In genomic region chr12:91778938-91779400, GRCh38 we compare ENCODE assay signal across 8 cellular contexts.
DNase-seq lines count a peak whose midpoint lies in the region; ATAC-seq and TF ChIP-seq lines count a peak whose summit lies in the region.

No MANE protein-coding gene starts in this region.

- CTCF ChIA-PET in IMR-90 (lab: Yijun Ruan, JAX) = interaction anchor here (0.6 to 1.6 kb wide), 4 partner anchors 11 to 204 kb away, joined by 3 to 5 read pairs (median 4); no protein-coding TSS in a partner anchor

- no peak for DNase-seq in DND-41
- peak; percentile 88 for DNase-seq in IMR-90
- DNase-seq in activated CD4-positive, alpha-beta T cell treated with anti-CD3 and anti-CD28 coated beads, Interleukin-2, amount 50 U/mL, for 48 hours = peak; percentile 25 to 40
- peak; percentile 2 to 21 for DNase-seq in erythroblast (lab: John Stamatoyannopoulos, UW)
- DNase-seq in H7 = no peak
- DNase-seq in SKM-1 (lab: John Stamatoyannopoulos, UW; ENCODE audit: unreplicated experiment) = no peak

- H3K4me1 ChIP-seq in DND-41 (ENCODE audit: insufficient read depth, low read length) (peaks cover 15% of the 10 kb centered on the region), IMR-90 (ENCODE audit: control insufficient read depth, insufficient read depth, low read length) (peaks cover 4% of the 10 kb centered on the region), rectal smooth muscle tissue (ENCODE audit: control insufficient read depth, insufficient read depth, low read length) (peaks cover 3% of the 10 kb centered on the region)

- H2AK9ac ChIP-seq in IMR-90 (replicated peaks; ENCODE audit: low read depth, low read length, poor library complexity) = no peak overlapping the region

- no peak overlapping the region for H3K56ac ChIP-seq in IMR-90 (ENCODE audit: extremely low read depth, insufficient read depth, low read length)

- H3K4me2 ChIP-seq in DND-41 (ENCODE audit: insufficient read depth, low read length) (no peak overlapping the region), IMR-90 (ENCODE audit: low read depth, low read length) (peak overlapping the region; percentile 14; the same call in 1 of the 2 replicates)

- H3K79me2 ChIP-seq in DND-41 (ENCODE audit: insufficient read depth, low read length) = no peaks in the 10 kb centered on the region

- in situ Hi-C loops in IMR-90 (cut with MboI; ENCODE audit: low sequenced_read_pairs) = no loop called here

- no peak overlapping the region for H2BK120ac ChIP-seq in IMR-90 (ENCODE audit: low read depth, low read length)

- H3K36me3 ChIP-seq in DND-41 (ENCODE audit: insufficient read depth, low read length) = no peaks in the 10 kb centered on the region
- H3K36me3 ChIP-seq in IMR-90 (ENCODE audit: control insufficient read depth, insufficient read depth, low read length) = no peaks in the 10 kb centered on the region
- H3K36me3 ChIP-seq in rectal smooth muscle tissue (ENCODE audit: control insufficient read depth, insufficient read depth, low read length) = no peaks in the 10 kb centered on the region
- no peaks in the 10 kb centered on the region for H3K36me3 ChIP-seq in H7 (replicated peaks; ENCODE audit: control insufficient read depth, insufficient read depth, low read length)

- no peak overlapping the region for H4K5ac ChIP-seq in IMR-90 (ENCODE audit: low read depth, low read length)

- H2AFZ ChIP-seq in DND-41 (ENCODE audit: low read depth, low read length) (peak overlapping the region; percentile 71), IMR-90 (replicated peaks; ENCODE audit: low read length, poor library complexity) (no peak overlapping the region)

- POLR2A ChIA-PET in IMR-90 (lab: Charles Lee; ENCODE audit: unreplicated experiment) = no interaction called here

- H3K27ac ChIP-seq in DND-41 (ENCODE audit: low read length) (peak overlapping the region; percentile 49; the same call in 1 of the 2 replicates), IMR-90 (ENCODE audit: insufficient read depth, low read length) (no peak overlapping the region), rectal smooth muscle tissue (ENCODE audit: low read depth, low read length) (peak overlapping the region; percentile 43)

- peaks cover 2% of the 10 kb centered on the region; the same call in 1 of the 2 replicates for H3K9me1 ChIP-seq in IMR-90 (ENCODE audit: insufficient read depth, low read length)

- H2BK5ac ChIP-seq in IMR-90 (ENCODE audit: low read depth, low read length, poor library complexity, severe bottlenecking) = no peak overlapping the region

- no peak overlapping the region for H4K8ac ChIP-seq in IMR-90 (ENCODE audit: low read depth in 2 of 2, low read length in 2 of 2)

- TF ChIP-seq CTCF in DND-41 (IDR thresholded peaks at IDR 0.05; ENCODE audit: borderline replicate concordance, extremely low read depth, low read length, poor library complexity, severe bottlenecking) (no peak), IMR-90 (conservative IDR thresholded peaks at IDR 0.05; ENCODE audit: low read depth, low read length) (no peak)

- no peak overlapping the region for H3K4ac ChIP-seq in IMR-90 (ENCODE audit: low read depth, low read length)

- TF ChIP-seq RAD21 in IMR-90 (IDR thresholded peaks at IDR 0.05; ENCODE audit: low read length) = no peak

- no peak for TF ChIP-seq POLR2A in IMR-90 (IDR thresholded peaks at IDR 0.05; ENCODE audit: low read depth, low read length)
- no peak for TF ChIP-seq POLR2A in erythroblast (IDR thresholded peaks at IDR 0.05; ENCODE audit: low read length)

- no peak overlapping the region for H2BK20ac ChIP-seq in IMR-90 (ENCODE audit: low read depth, low read length)

- no peaks in the 10 kb centered on the region for H4K20me1 ChIP-seq in DND-41 (ENCODE audit: insufficient read depth, low read length)
- no peaks in the 10 kb centered on the region for H4K20me1 ChIP-seq in IMR-90 (ENCODE audit: insufficient read depth, low read length)

- no peaks in the 10 kb centered on the region for H3K27me3 ChIP-seq in DND-41 (ENCODE audit: insufficient read depth, low read length, poor library complexity)
- H3K27me3 ChIP-seq in IMR-90 (ENCODE audit: control insufficient read depth, insufficient read depth, low read length) = peaks cover 2% of the 10 kb centered on the region; the same call in 1 of the 2 replicates
- no peaks in the 10 kb centered on the region for H3K27me3 ChIP-seq in rectal smooth muscle tissue (ENCODE audit: control insufficient read depth, insufficient read depth, low read length)
- no peaks in the 10 kb centered on the region; the same call in 1 of the 2 replicates for H3K27me3 ChIP-seq in H7 (ENCODE audit: control insufficient read depth, insufficient read depth, low read length)

- H3K23ac ChIP-seq in IMR-90 (ENCODE audit: low read depth, low read length) = no peak overlapping the region

- H3K4me3 ChIP-seq in DND-41 (ENCODE audit: low read depth in 1 of 2, low read length in 2 of 2) (no peak overlapping the region), IMR-90 (ENCODE audit: insufficient read depth, low read depth, low read length) (no peak overlapping the region), rectal smooth muscle tissue (ENCODE audit: low read length) (no peak overlapping the region), H7 (ENCODE audit: insufficient read depth, low read depth, low read length) (no peak overlapping the region)

- no peak overlapping the region for H2AK5ac ChIP-seq in IMR-90 (ENCODE audit: low read depth, low read length)

- WGBS in IMR-90 (ENCODE audit: extremely low coverage in 2 of 2, insufficient read length in 1 of 2), 2 experiments = 0% methylated on average over 1 of the region's 6 CpGs; no CpG with 5 or more reads in 1 of the 2 experiments

- BruUV-seq in IMR-90 (replicated peaks; lab: Mats Ljungman, UMichigan) = no TSS peak

- ATAC-seq in DND-41 (ENCODE audit: insufficient read depth, low read depth) (peak; percentile 27; the same call in 1 of the 3 replicates), GM21576 (IDR thresholded peaks at IDR 0.05; ENCODE audit: unreplicated experiment) (peak; percentile 90), IMR-90 (ENCODE audit: low read depth) (peak; percentile 81)

- no peak overlapping the region for H4K91ac ChIP-seq in IMR-90 (ENCODE audit: insufficient read depth, low read depth, low read length)

- no peaks in the 10 kb centered on the region for H3K79me1 ChIP-seq in IMR-90 (ENCODE audit: low read depth in 1 of 2, low read length in 2 of 2)

- H3K18ac ChIP-seq in IMR-90 (ENCODE audit: low read depth, low read length) = no peak overlapping the region

- dilution Hi-C loops in IMR-90 (cut with HindIII; ENCODE audit: low sequenced_read_pairs, unreplicated experiment) = no loop called here

- H3K14ac ChIP-seq in IMR-90 (replicated peaks; ENCODE audit: low read depth, low read length) = no peak overlapping the region

- intact Hi-C loops in IMR-90 (cut with micrococcal nuclease) = loop anchor here (10.0 kb wide), 1 partner anchor 394 kb away; no protein-coding TSS in a partner anchor

- no peak overlapping the region for H3K9ac ChIP-seq in DND-41 (ENCODE audit: low read depth, low read length)
- H3K9ac ChIP-seq in IMR-90 (ENCODE audit: low read depth, low read length) = no peak overlapping the region
- no peak overlapping the region for H3K9ac ChIP-seq in rectal smooth muscle tissue (ENCODE audit: low read length)

- no peaks in the 10 kb centered on the region for H3K9me3 ChIP-seq in DND-41 (ENCODE audit: insufficient read depth, low read length, severe bottlenecking)
- H3K9me3 ChIP-seq in IMR-90 (ENCODE audit: control insufficient read depth, insufficient read depth, low read length) = no peaks in the 10 kb centered on the region

- no peak overlapping the region for H2BK15ac ChIP-seq in IMR-90 (ENCODE audit: low read depth, low read length)

TF ChIP-seq in IMR-90, 13 proteins besides CTCF, POLR2A, EP300 and RAD21:
- TF ChIP-seq FOS (IDR thresholded peaks at IDR 0.05; ENCODE audit: low read depth, low read length) (peak; percentile 53; the same call in 1 of the 2 replicates), MAFK (IDR thresholded peaks at IDR 0.05; ENCODE audit: low read depth, low read length) (peak; percentile 100), RCOR1 (IDR thresholded peaks at IDR 0.05; ENCODE audit: insufficient replicate concordance, low read length) (no peak), CEBPB (IDR thresholded peaks at IDR 0.05; ENCODE audit: low read depth, low read length) (peak; percentile 47; the same call in 1 of the 2 replicates), BHLHE40 (IDR thresholded peaks at IDR 0.05; ENCODE audit: low read depth, low read length) (peak; percentile 31; the same call in 1 of the 2 replicates), NFE2L2 (IDR thresholded peaks at IDR 0.05; ENCODE audit: low read depth, low read length) (no peak)
- TF ChIP-seq, protein P1, sequence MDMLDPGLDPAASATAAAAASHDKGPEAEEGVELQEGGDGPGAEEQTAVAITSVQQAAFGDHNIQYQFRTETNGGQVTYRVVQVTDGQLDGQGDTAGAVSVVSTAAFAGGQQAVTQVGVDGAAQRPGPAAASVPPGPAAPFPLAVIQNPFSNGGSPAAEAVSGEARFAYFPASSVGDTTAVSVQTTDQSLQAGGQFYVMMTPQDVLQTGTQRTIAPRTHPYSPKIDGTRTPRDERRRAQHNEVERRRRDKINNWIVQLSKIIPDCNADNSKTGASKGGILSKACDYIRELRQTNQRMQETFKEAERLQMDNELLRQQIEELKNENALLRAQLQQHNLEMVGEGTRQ (IDR thresholded peaks at IDR 0.05; ENCODE audit: low read depth, low read length) = no peak

Comparison
In these comparisons a context has a peak if more than half of its experiments do, and no peak if none do; other contexts are left out.
1. ATAC-seq: peak in every context shown above with its lines; median percentile 90 in GM21576; 81 in IMR-90; 27 in DND-41.
2. DNase-seq: peak in IMR-90 (single experiment), activated CD4-positive, alpha-beta T cell treated with anti-CD3 and anti-CD28 coated beads, Interleukin-2, amount 50 U/mL, for 48 hours (2 of 2) and erythroblast (2 of 2); none in DND-41 (single experiment), H7 (single experiment) and SKM-1 (single experiment).